ENCODE assay signal across 8 cellular contexts in genomic region chr15:43777293-43777819, GRCh38. TPM values are rescaled to one million over a fixed set of nuclear protein-coding genes. Genes with fewer than 3 reads are reported as not detected.
DNase-seq lines count a peak whose midpoint lies in the region; ATAC-seq and TF ChIP-seq lines count a peak whose summit lies in the region.

No MANE protein-coding gene starts in this region.

- peak overlapping the region; percentile 76 for H3K27ac ChIP-seq in ACC112 (ENCODE audit: low read depth, low read length)
- peak overlapping the region; percentile 84 to 88 for H3K27ac ChIP-seq in liver (ENCODE audit: low read depth in 1 of 2, low read length in 2 of 2)

- H3K4me3 Mint-ChIP-seq in activated CD4-positive, alpha-beta T cell treated with anti-CD3 and anti-CD28 coated beads for 36 hours = peak overlapping the region; percentile 78

- H3K4me1 ChIP-seq in ACC112 (ENCODE audit: control insufficient read depth, insufficient read depth, low read length, unreplicated experiment) (peaks cover 7% of the 10 kb centered on the region), liver (ENCODE audit: control insufficient read depth in 4 of 4, insufficient read depth in 4 of 4, low read length in 3 of 4) (peaks cover 0 to 19% (median 11%) of the 10 kb centered on the region in 4 donors)

- TF ChIP-seq CTCF in choroid plexus epithelial cell (conservative IDR thresholded peaks at IDR 0.05; ENCODE audit: low read depth, low read length) (peak; percentile 84), liver (IDR thresholded peaks at IDR 0.05; ENCODE audit: low read depth, low read length, missing input control) (peak; percentile 55)

- intact Hi-C loops in activated CD4-positive, alpha-beta T cell treated with anti-CD3 and anti-CD28 coated beads for 36 hours (cut with DNase I, micrococcal nuclease) = loop anchor here (1.0 to 10.0 kb wide), 9 partner anchors 15 to 592 kb away; partner anchors contain the start of genes PDIA3 (in 2 of the 2), SERF2 (in 2 of the 2), CCNDBP1 (in 1 of the 2) and MAP1A (in 1 of the 2)

- no peaks in the 10 kb centered on the region for H3K27me3 ChIP-seq in ACC112 (ENCODE audit: insufficient read depth, low read length)
- H3K27me3 ChIP-seq in liver (ENCODE audit: control insufficient read depth in 4 of 4, insufficient read depth in 4 of 4, low read length in 3 of 4) = no peaks in the 10 kb centered on the region

- no peaks in the 10 kb centered on the region for H3K27me3 Mint-ChIP-seq in activated CD4-positive, alpha-beta T cell treated with anti-CD3 and anti-CD28 coated beads for 36 hours

- no peaks in the 10 kb centered on the region for H3K79me2 ChIP-seq in ACC112 (ENCODE audit: control insufficient read depth, insufficient read depth, low read length, unreplicated experiment)

- POLR2A ChIA-PET in activated CD4-positive, alpha-beta T cell treated with anti-CD3 and anti-CD28 coated beads for 36 hours (lab: Charles Lee) = interaction anchor here (0.6 to 1.7 kb wide), 12 partner anchors 15 to 133 kb away, joined by 3 to 8 read pairs (median 4); partner anchors contain the start of genes HYPK, MFAP1, SERF2 and SERINC4

- H2AFZ ChIP-seq in ACC112 (ENCODE audit: low read length, unreplicated experiment) = peak overlapping the region; percentile 82

- peak; percentile 23 to 35 for TF ChIP-seq RAD21 in liver (IDR thresholded peaks at IDR 0.05)

- peak; percentile 46 for DNase-seq in NCI-H226
- peak; percentile 94 for DNase-seq in activated CD4-positive, alpha-beta T cell treated with anti-CD3 and anti-CD28 coated beads for 36 hours
- peak; percentile 70 for DNase-seq in choroid plexus epithelial cell (ENCODE audit: low read depth)
- peak; percentile 85 to 86 for DNase-seq in stimulated activated CD4-positive, alpha-beta T cell treated with anti-CD3 and anti-CD28 coated beads, Interleukin-4, amount 100 ng/mL, for 48 hours (ENCODE audit: low read depth in 2 of 2)

- ATAC-seq in GM18858 (IDR thresholded peaks at IDR 0.05; ENCODE audit: unreplicated experiment) (peak; percentile 33), HG03095 (IDR thresholded peaks at IDR 0.05; ENCODE audit: unreplicated experiment) (peak; percentile 41)
- peak; percentile 84 for ATAC-seq in activated CD4-positive, alpha-beta T cell treated with anti-CD3 and anti-CD28 coated beads for 36 hours

- peak overlapping the region; percentile 42 to 92 for H3K9ac ChIP-seq in liver (ENCODE audit: low read depth in 1 of 2, low read length in 2 of 2)

- peaks cover 9% of the 10 kb centered on the region for H3K36me3 Mint-ChIP-seq in activated CD4-positive, alpha-beta T cell treated with anti-CD3 and anti-CD28 coated beads for 36 hours (ENCODE audit: low read depth)

- H3K4me3 ChIP-seq in ACC112 (ENCODE audit: low read depth, low read length) (peak overlapping the region; percentile 84), choroid plexus epithelial cell (ENCODE audit: low read depth, low read length) (peak overlapping the region; percentile 66), liver (ENCODE audit: low read depth in 1 of 3, low read length in 3 of 3) (peak overlapping the region; percentile 63 to 91 (median 82))

- peaks cover 19% of the 10 kb centered on the region for H3K4me1 Mint-ChIP-seq in activated CD4-positive, alpha-beta T cell treated with anti-CD3 and anti-CD28 coated beads for 36 hours

- peak overlapping the region; percentile 92 for H3K27ac Mint-ChIP-seq in activated CD4-positive, alpha-beta T cell treated with anti-CD3 and anti-CD28 coated beads for 36 hours

- under 1% methylated on average over 28 of the region's 28 CpGs for WGBS in liver

- CTCF ChIA-PET in activated CD4-positive, alpha-beta T cell treated with anti-CD3 and anti-CD28 coated beads for 36 hours (lab: Charles Lee) = interaction anchor here (0.5 to 1.9 kb wide), 16 partner anchors 8 to 203 kb away, joined by 3 to 11 read pairs (median 4); partner anchors contain the start of genes HYPK, MFAP1, SERF2 and SERINC4

- H3K36me3 ChIP-seq in ACC112 (ENCODE audit: insufficient read depth, low read length) (peaks cover 9% of the 10 kb centered on the region), liver (ENCODE audit: control insufficient read depth in 4 of 4, insufficient read depth in 3 of 4, low read depth in 1 of 4, low read length in 3 of 4) (peaks cover 3 to 17% (median 14%) of the 10 kb centered on the region in 4 donors)

- no peaks in the 10 kb centered on the region for H3K9me3 Mint-ChIP-seq in activated CD4-positive, alpha-beta T cell treated with anti-CD3 and anti-CD28 coated beads for 36 hours (ENCODE audit: low read depth)

- H3K9me3 ChIP-seq in liver (ENCODE audit: control insufficient read depth in 4 of 4, low read length in 3 of 4) = no peaks in the 10 kb centered on the region

TF ChIP-seq in liver, 16 proteins besides CTCF, POLR2A, EP300 and RAD21 (continues in another document):
- no peak for TF ChIP-seq JUND (IDR thresholded peaks at IDR 0.05)
- no peak for TF ChIP-seq ZBTB33 (IDR thresholded peaks at IDR 0.05)
- TF ChIP-seq HNF4A (conservative IDR thresholded peaks at IDR 0.05) = no peak
- TF ChIP-seq FOXA2 (IDR thresholded peaks at IDR 0.05) = no peak
- no peak for TF ChIP-seq ATF3 (IDR thresholded peaks at IDR 0.05)
- TF ChIP-seq HNF4G (IDR thresholded peaks at IDR 0.05) = no peak
- TF ChIP-seq MAX (IDR thresholded peaks at IDR 0.05) = no peak
- peak; percentile 59 for TF ChIP-seq YY1 (IDR thresholded peaks at IDR 0.05)
- TF ChIP-seq RXRA (IDR thresholded peaks at IDR 0.05) = peak in 1 of 2 donors; percentile 26
- TF ChIP-seq TAF1 (conservative IDR thresholded peaks at IDR 0.05) = no peak
- TF ChIP-seq REST (IDR thresholded peaks at IDR 0.05) = no peak
- peak; percentile 41 for TF ChIP-seq SP1 (IDR thresholded peaks at IDR 0.05)
- TF ChIP-seq NR2F2 (IDR thresholded peaks at IDR 0.05) = peak; percentile 59
- TF ChIP-seq GABPA (IDR thresholded peaks at IDR 0.05 in 1 of 2, conservative IDR thresholded peaks at IDR 0.05 in 1 of 2) = no peak
- no peak for TF ChIP-seq FOXA1 (IDR thresholded peaks at IDR 0.05)

RNA-seq across cellular contexts. Expression of gene ELL3, which starts 0.6 kb away (rescaled TPM):
- 1 to 10 TPM; 3.6 TPM for total RNA-seq in activated CD4-positive, alpha-beta T cell treated with anti-CD3 and anti-CD28 coated beads for 36 hours
- total RNA-seq in liver = under 1 TPM; 0.89 to 0.92 TPM
- 1 to 10 TPM in 1 of 2 donors, under 1 TPM in 1; 0.74 to 1.4 TPM for polyA plus RNA-seq in liver

RNA-seq across cellular contexts. Expression of gene SERF2, which starts 14.8 kb away (rescaled TPM):
- 100 to 1,000 TPM; 710 to 718 TPM for total RNA-seq in activated CD4-positive, alpha-beta T cell treated with anti-CD3 and anti-CD28 coated beads for 36 hours
- 100 to 1,000 TPM; 195 to 480 TPM for total RNA-seq in liver
- 1,000 to 10,000 TPM; 1,197 to 1,329 TPM for polyA plus RNA-seq in liver

RNA-seq across cellular contexts. Expression of gene SERINC4, which starts 22.7 kb away (rescaled TPM):
- total RNA-seq in activated CD4-positive, alpha-beta T cell treated with anti-CD3 and anti-CD28 coated beads for 36 hours = under 1 TPM; 0.42 to 0.46 TPM
- total RNA-seq in liver = not detected
- polyA plus RNA-seq in liver = under 1 TPM in 1 of 2 donors, not detected in 1; 0.06 TPM

RNA-seq across cellular contexts. Expression of gene HYPK, which starts 23.0 kb away (rescaled TPM):
- 10 to 100 TPM; 14.0 to 16.4 TPM for total RNA-seq in activated CD4-positive, alpha-beta T cell treated with anti-CD3 and anti-CD28 coated beads for 36 hours
- 1 to 10 TPM; 4.8 to 7.9 TPM for total RNA-seq in liver
- polyA plus RNA-seq in liver = 10 to 100 TPM in 1 of 2 donors, 1 to 10 TPM in 1; 6.8 to 18.7 TPM

RNA-seq across cellular contexts. Expression of gene PDIA3, which starts 31.1 kb away (rescaled TPM):
- 100 to 1,000 TPM; 274 to 287 TPM for total RNA-seq in activated CD4-positive, alpha-beta T cell treated with anti-CD3 and anti-CD28 coated beads for 36 hours
- total RNA-seq in liver = 100 to 1,000 TPM; 109 to 272 TPM
- 100 to 1,000 TPM; 159 to 328 TPM for polyA plus RNA-seq in liver

Comparison
In these comparisons a context has a peak if more than half of its experiments do, and no peak if none do; other contexts are left out.
1. Peak in every context shown above with its lines: DNase-seq, ATAC-seq, H3K4me3 ChIP-seq and H3K27ac ChIP-seq.
2. ATAC-seq: peak in every context shown above with its lines; median percentile 84 in activated CD4-positive, alpha-beta T cell treated with anti-CD3 and anti-CD28 coated beads for 36 hours; 41 in HG03095; 33 in GM18858.